In the genomic region with DNA sequence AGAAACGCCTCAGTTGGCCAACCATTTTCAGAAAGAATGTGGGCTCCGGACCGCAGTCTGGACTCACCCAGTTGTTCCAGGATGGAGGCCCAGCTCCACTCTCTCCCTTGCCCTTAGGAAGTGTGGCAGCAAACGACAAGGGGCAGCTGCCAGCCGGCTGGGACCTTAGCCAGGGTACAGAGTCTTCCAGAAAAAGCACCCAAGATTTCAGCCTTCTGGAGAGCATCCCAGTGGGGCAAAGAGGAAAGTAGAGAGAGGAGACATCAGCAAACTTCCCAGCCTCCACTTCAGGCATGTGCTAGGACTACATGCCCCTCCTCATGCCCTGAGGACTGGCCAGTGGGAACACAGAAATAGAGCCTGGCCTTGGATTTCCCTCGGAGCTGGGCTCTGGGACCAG, we compare ENCODE assay signal across 24 cellular contexts. TPM values are rescaled to one million over a fixed set of nuclear protein-coding genes. Genes with fewer than 3 reads are reported as not detected.
DNase-seq lines count a peak whose midpoint lies in the region; ATAC-seq and TF ChIP-seq lines count a peak whose summit lies in the region.
"Had no signal": no experiment of that assay in that cellular context is flagged by ENCODE, and none has a peak within 500 bp of the region (broad histone marks: within the 10 kb centered on the region; RNA-seq: fewer than 3 reads in every experiment).

No MANE protein-coding gene starts in this region.

- ATAC-seq in Right ventricle myocardium superior (ENCODE audit: poor library complexity) (peak; percentile 91), right cardiac atrium (peak; percentile 69 to 73), sciatic nerve (peak; percentile 26)
- ATAC-seq: GM23338, Panc1 had no signal

- no peak overlapping the region for H3K27ac Mint-ChIP-seq in neural progenitor cell
- H3K27ac Mint-ChIP-seq: CD4-positive, alpha-beta T cell; GM23338 had no signal

- H3K9me3 Mint-ChIP-seq in neural progenitor cell: peaks cover 7% of the 10 kb centered on the region

- H3K27me3 ChIP-seq in right cardiac atrium (ENCODE audit: control insufficient read depth, insufficient read depth) (no peaks in the 10 kb centered on the region), neural progenitor cell (no peaks in the 10 kb centered on the region)
- H3K27me3 ChIP-seq: BE2C had no signal

- H3K27ac ChIP-seq in right cardiac atrium (ENCODE audit: low read length) (peak overlapping the region; percentile 10), neural progenitor cell (no peak overlapping the region)

- peak; percentile 82 for DNase-seq in Right ventricle myocardium superior
- no peak for DNase-seq in cardiac septum (ENCODE audit: low spot score)
- peak; percentile 62 to 75 (median 67) for DNase-seq in right cardiac atrium
- DNase-seq in sciatic nerve (ENCODE audit: low spot score): no peak
- DNase-seq in activated CD4-positive, alpha-beta T cell treated with anti-CD3 and anti-CD28 coated beads for 4 hours: no peak
- no peak for DNase-seq in D341Med (ENCODE audit: low spot score)
- DNase-seq in neural progenitor cell (ENCODE audit: low spot score): no peak
- no peak for DNase-seq in effector CD8-positive, alpha-beta T cell (lab: John Stamatoyannopoulos, UW)
- DNase-seq: BE2C; Caco-2; CD4-positive, alpha-beta T cell; DMS153; GDM1; HCEC 1CT; NCI-H1105; NCI-H2081; NCI-H2171 treated with DMSO at 0.1 percent for 48 hours; NCI-H446; NCI-H69 had no signal

- no peaks in the 10 kb centered on the region for H3F3A ChIP-seq in neural progenitor cell (ENCODE audit: low read depth)

- peaks cover 2% of the 10 kb centered on the region for H3K9me3 ChIP-seq in right cardiac atrium (ENCODE audit: control insufficient read depth, low read length)
- H3K9me3 ChIP-seq in neural progenitor cell (ENCODE audit: low read depth): no peaks in the 10 kb centered on the region
- H3K9me3 ChIP-seq: BE2C, Caco-2 had no signal

- no peaks in the 10 kb centered on the region for H3K36me3 ChIP-seq in neural progenitor cell
- H3K36me3 ChIP-seq: BE2C had no signal

- H3K4me2 ChIP-seq in neural progenitor cell: no peak overlapping the region
- H3K4me2 ChIP-seq: GM23338 had no signal

- H3K4me1 Mint-ChIP-seq in neural progenitor cell: no peaks in the 10 kb centered on the region
- H3K4me1 Mint-ChIP-seq: GM23338 had no signal

- H3K4me3 Mint-ChIP-seq in neural progenitor cell: no peak overlapping the region
- H3K4me3 Mint-ChIP-seq: CD4-positive, alpha-beta T cell; GM23338 had no signal

- no peak overlapping the region for H2AFZ ChIP-seq in neural progenitor cell (replicated peaks)
- H2AFZ ChIP-seq: GM23338 had no signal

- no peak for TF ChIP-seq CTCF in neural progenitor cell (IDR thresholded peaks at IDR 0.05)

- intact Hi-C loops in Right ventricle myocardium superior (cut with DNase I): no loop called here
- intact Hi-C loops in cardiac septum (cut with DNase I): no loop called here
- intact Hi-C loops in right cardiac atrium (cut with DNase I): no loop called here
- intact Hi-C loops in sciatic nerve (cut with DNase I): no loop called here

- no peaks in the 10 kb centered on the region for H4K20me1 ChIP-seq in neural progenitor cell (ENCODE audit: low read depth)

- H3K4me3 ChIP-seq in right cardiac atrium (ENCODE audit: low read length) (no peak overlapping the region), neural progenitor cell (no peak overlapping the region)
- H3K4me3 ChIP-seq: GM23338 had no signal

- H3K27me3 Mint-ChIP-seq in neural progenitor cell (ENCODE audit: insufficient read depth, low read depth): peaks cover 2% of the 10 kb centered on the region

- 67% methylated on average over 6 of the region's 6 CpGs for WGBS in right cardiac atrium

- H3K4me1 ChIP-seq in right cardiac atrium (ENCODE audit: control insufficient read depth, insufficient read depth, low read length) (peaks cover 3% of the 10 kb centered on the region), neural progenitor cell (peaks cover 5% of the 10 kb centered on the region)
- H3K4me1 ChIP-seq: BE2C, Caco-2 had no signal

- H3K9ac ChIP-seq in neural progenitor cell: no peak overlapping the region

- no peaks in the 10 kb centered on the region for H3K36me3 Mint-ChIP-seq in neural progenitor cell

- H3K79me2 ChIP-seq in neural progenitor cell (ENCODE audit: low read depth): no peaks in the 10 kb centered on the region

RNA-seq across cellular contexts. Expression of a gene that starts 56.8 kb away (rescaled TPM):
- total RNA-seq in Right ventricle myocardium superior (not detected), cardiac septum (not detected), right cardiac atrium (under 1 TPM in 3 of 4 donors, not detected in 1; 0.12 to 0.17 (median 0.14) TPM), sciatic nerve (2.3 TPM), neural progenitor cell (ENCODE audit: low replicate concordance) (not detected in 2 replicates)
- polyA plus RNA-seq in right cardiac atrium: 0.09 TPM
- total RNA-seq: A172; Caco-2; CD4-positive, alpha-beta T cell; Daoy; LHCN-M2 had no signal

Comparison
In these comparisons a context has a peak if more than half of its experiments do, and no peak if none do; other contexts are left out.
1. DNase-seq: peak in Right ventricle myocardium superior (single experiment) and right cardiac atrium (3 of 3); none in cardiac septum (single experiment), sciatic nerve (single experiment), activated CD4-positive, alpha-beta T cell treated with anti-CD3 and anti-CD28 coated beads for 4 hours (0 of 2), D341Med (single experiment), neural progenitor cell (single experiment) and effector CD8-positive, alpha-beta T cell (single experiment).
2. ATAC-seq: peak in every context shown above with its lines; median percentile 91 in Right ventricle myocardium superior; 71 in right cardiac atrium; 26 in sciatic nerve.